9 cellular contexts compared by ENCODE assay signal in genomic region chr2:218002792-218003191, GRCh38. TPM values are rescaled to one million over a fixed set of nuclear protein-coding genes. Genes with fewer than 3 reads are reported as not detected.
DNase-seq lines count a peak whose midpoint lies in the region; ATAC-seq and TF ChIP-seq lines count a peak whose summit lies in the region.
"Had no signal": no experiment of that assay in that cellular context is flagged by ENCODE, and none has a peak within 500 bp of the region (broad histone marks: within the 10 kb centered on the region; RNA-seq: fewer than 3 reads in every experiment).

TSS of gene TNS1 (minus strand) at chr2:218002995. CDS start at chr2:218002872, 123 bp downstream.

- no peaks in the 10 kb centered on the region for H3K27me3 ChIP-seq in left ventricle myocardium inferior (ENCODE audit: low read depth)

- in situ Hi-C loops in astrocyte of the spinal cord (cut with HindIII; ENCODE audit: low sequenced_read_pairs) = no loop called here

- H3K4me3 ChIP-seq in astrocyte of the spinal cord (ENCODE audit: low read depth, low read length) (peak within 1 kb of the TSS; percentile 34), left ventricle myocardium inferior (peak within 1 kb of the TSS; percentile 58)

- intact Hi-C loops in left ventricle myocardium inferior (cut with micrococcal nuclease) = no loop called here

- peaks cover 43% of the 10 kb centered on the region for H3K4me1 ChIP-seq in left ventricle myocardium inferior

- H3K27ac ChIP-seq in left ventricle myocardium inferior (replicated peaks) = peak within 1 kb of the TSS; percentile 85

- no peaks in the 10 kb centered on the region for H3K36me3 ChIP-seq in left ventricle myocardium inferior

- TF ChIP-seq CTCF in astrocyte of the spinal cord (IDR thresholded peaks at IDR 0.05; ENCODE audit: low read depth, low read length) (no peak), left ventricle myocardium inferior (IDR thresholded peaks at IDR 0.05; ENCODE audit: borderline replicate concordance) (no peak)

- DNase-seq in ELF-1 (ENCODE audit: low read depth, low spot score) = peak; percentile 36
- DNase-seq in astrocyte of the spinal cord (ENCODE audit: low read depth, low spot score) = peak; percentile 39
- peak; percentile 69 for DNase-seq in left ventricle myocardium inferior
- no peak for DNase-seq in renal cortical epithelial cell (ENCODE audit: low read depth)
- DNase-seq in activated CD4-positive, CD25-positive, alpha-beta regulatory T cell treated with anti-CD3 and anti-CD28 coated beads, Interleukin-2, amount 50 U/mL, for 72 hours = no peak
- DNase-seq in activated T-cell treated with anti-CD3 and anti-CD28 coated beads, Interleukin-2, amount 50 U/mL, for 48 hours = no peak
- no peak for DNase-seq in NCI-H146 (lab: John Stamatoyannopoulos, UW)
- DNase-seq: NCI-H226 had no signal

- no peaks in the 10 kb centered on the region for H3K9me3 ChIP-seq in left ventricle myocardium inferior (replicated peaks)

- no peak for ATAC-seq in GM18861 (IDR thresholded peaks at IDR 0.05; ENCODE audit: unreplicated experiment)

RNA-seq across cellular contexts. Expression of gene TNS1, which starts in this region (rescaled TPM):
- total RNA-seq in left ventricle myocardium inferior (828 TPM), renal cortical epithelial cell (36.1 and 206 TPM in 2 replicates)

Comparison
In these comparisons a context has a peak if more than half of its experiments do, and no peak if none do; other contexts are left out.
1. DNase-seq: peak in ELF-1 (single experiment), astrocyte of the spinal cord (single experiment) and left ventricle myocardium inferior (single experiment); none in renal cortical epithelial cell (single experiment), activated CD4-positive, CD25-positive, alpha-beta regulatory T cell treated with anti-CD3 and anti-CD28 coated beads, Interleukin-2, amount 50 U/mL, for 72 hours (single experiment), activated T-cell treated with anti-CD3 and anti-CD28 coated beads, Interleukin-2, amount 50 U/mL, for 48 hours (0 of 2) and NCI-H146 (single experiment).